In the genomic region with DNA sequence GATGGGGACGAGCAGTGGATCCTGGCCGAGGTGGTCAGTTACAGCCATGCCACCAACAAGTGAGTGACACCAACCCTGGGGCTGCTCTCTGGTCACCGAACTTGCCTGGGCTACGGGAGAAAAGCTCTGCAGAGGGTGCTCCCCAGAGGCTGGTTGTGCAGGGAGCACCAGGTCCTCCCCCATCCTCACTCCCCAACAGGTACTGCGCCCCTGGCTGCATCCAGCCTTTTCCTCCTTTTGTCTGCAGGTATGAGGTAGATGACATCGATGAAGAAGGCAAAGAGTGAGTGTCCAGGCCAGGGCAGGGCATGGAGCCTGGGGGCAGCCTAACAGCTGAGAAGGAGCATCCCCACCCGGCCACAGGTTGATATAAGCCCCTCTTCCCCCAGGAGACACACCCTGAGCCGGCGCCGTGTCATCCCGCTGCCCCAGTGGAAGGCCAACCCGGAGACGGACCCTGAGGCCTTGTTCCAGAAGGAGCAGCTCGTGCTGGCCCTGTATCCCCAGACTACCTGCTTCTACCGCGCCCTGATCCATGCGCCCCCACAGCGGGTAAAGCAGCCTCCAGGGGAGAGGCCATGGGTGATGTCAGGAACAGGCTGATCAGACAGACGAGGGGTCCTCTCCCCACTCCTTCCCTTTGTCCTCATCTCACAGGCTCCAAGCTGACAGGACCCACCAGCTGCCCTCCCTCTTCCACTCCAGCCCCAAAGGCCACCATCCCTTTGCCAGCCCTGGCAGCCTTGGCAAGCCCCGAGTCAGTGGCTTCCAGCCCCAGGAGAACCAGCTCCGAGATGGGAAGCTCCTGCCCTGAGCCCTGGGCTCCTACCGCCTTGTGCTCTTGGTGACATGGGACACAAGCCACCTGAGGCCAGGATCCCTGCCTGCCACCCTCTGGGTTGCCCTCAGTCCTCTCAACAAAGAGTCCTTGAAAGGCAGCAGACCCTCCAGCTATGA, we compare ENCODE assay signal across 1 cellular context.
TF ChIP-seq lines count a peak whose summit lies in the region.

No MANE protein-coding gene starts in this region.

TF ChIP-seq in HepG2, 621 proteins besides CTCF, POLR2A, EP300 and RAD21:
- TF ChIP-seq RBM22 (optimal IDR thresholded peaks at IDR 0.05; ENCODE audit: low read length): peak; percentile 21
- no peak for TF ChIP-seq SETDB1 (CRISPR knock-in tag; IDR thresholded peaks at IDR 0.05; ENCODE audit: borderline replicate concordance)
- TF ChIP-seq, protein P1, sequence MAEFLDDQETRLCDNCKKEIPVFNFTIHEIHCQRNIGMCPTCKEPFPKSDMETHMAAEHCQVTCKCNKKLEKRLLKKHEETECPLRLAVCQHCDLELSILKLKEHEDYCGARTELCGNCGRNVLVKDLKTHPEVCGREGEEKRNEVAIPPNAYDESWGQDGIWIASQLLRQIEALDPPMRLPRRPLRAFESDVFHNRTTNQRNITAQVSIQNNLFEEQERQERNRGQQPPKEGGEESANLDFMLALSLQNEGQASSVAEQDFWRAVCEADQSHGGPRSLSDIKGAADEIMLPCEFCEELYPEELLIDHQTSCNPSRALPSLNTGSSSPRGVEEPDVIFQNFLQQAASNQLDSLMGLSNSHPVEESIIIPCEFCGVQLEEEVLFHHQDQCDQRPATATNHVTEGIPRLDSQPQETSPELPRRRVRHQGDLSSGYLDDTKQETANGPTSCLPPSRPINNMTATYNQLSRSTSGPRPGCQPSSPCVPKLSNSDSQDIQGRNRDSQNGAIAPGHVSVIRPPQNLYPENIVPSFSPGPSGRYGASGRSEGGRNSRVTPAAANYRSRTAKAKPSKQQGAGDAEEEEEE (CRISPR knock-in tag; IDR thresholded peaks at IDR 0.05; ENCODE audit: borderline replicate concordance): no peak
- TF ChIP-seq PAF1 (CRISPR knock-in tag; IDR thresholded peaks at IDR 0.05): no peak
- no peak for TF ChIP-seq TAF1 (CRISPR knock-in tag; IDR thresholded peaks at IDR 0.05)
- no peak for TF ChIP-seq NFRKB (IDR thresholded peaks at IDR 0.05)
- TF ChIP-seq, protein P2, sequence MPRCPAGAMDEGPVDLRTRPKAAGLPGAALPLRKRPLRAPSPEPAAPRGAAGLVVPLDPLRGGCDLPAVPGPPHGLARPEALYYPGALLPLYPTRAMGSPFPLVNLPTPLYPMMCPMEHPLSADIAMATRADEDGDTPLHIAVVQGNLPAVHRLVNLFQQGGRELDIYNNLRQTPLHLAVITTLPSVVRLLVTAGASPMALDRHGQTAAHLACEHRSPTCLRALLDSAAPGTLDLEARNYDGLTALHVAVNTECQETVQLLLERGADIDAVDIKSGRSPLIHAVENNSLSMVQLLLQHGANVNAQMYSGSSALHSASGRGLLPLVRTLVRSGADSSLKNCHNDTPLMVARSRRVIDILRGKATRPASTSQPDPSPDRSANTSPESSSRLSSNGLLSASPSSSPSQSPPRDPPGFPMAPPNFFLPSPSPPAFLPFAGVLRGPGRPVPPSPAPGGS (CRISPR knock-in tag; IDR thresholded peaks at IDR 0.05): no peak
- no peak for TF ChIP-seq POLR2AphosphoS5 (IDR thresholded peaks at IDR 0.05; ENCODE audit: low read depth, low read length)
- TF ChIP-seq PHF21A (CRISPR knock-in tag; IDR thresholded peaks at IDR 0.05): no peak
- TF ChIP-seq ZNF263 (CRISPR knock-in tag; IDR thresholded peaks at IDR 0.05): peak; percentile 86
- TF ChIP-seq, protein P3, sequence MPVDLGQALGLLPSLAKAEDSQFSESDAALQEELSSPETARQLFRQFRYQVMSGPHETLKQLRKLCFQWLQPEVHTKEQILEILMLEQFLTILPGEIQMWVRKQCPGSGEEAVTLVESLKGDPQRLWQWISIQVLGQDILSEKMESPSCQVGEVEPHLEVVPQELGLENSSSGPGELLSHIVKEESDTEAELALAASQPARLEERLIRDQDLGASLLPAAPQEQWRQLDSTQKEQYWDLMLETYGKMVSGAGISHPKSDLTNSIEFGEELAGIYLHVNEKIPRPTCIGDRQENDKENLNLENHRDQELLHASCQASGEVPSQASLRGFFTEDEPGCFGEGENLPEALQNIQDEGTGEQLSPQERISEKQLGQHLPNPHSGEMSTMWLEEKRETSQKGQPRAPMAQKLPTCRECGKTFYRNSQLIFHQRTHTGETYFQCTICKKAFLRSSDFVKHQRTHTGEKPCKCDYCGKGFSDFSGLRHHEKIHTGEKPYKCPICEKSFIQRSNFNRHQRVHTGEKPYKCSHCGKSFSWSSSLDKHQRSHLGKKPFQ (CRISPR knock-in tag; IDR thresholded peaks at IDR 0.05; ENCODE audit: insufficient replicate concordance): no peak
- TF ChIP-seq ZNF34 (CRISPR knock-in tag; IDR thresholded peaks at IDR 0.05; ENCODE audit: borderline replicate concordance): no peak
- TF ChIP-seq AGO2 (optimal IDR thresholded peaks at IDR 0.05; ENCODE audit: low read depth, low read length): peak; percentile 35
- TF ChIP-seq RBFOX2 (IDR thresholded peaks at IDR 0.05; ENCODE audit: low read depth, low read length): peak; percentile 62
- TF ChIP-seq POGZ (CRISPR knock-in tag; IDR thresholded peaks at IDR 0.05): no peak
- no peak for TF ChIP-seq ZNF382 (CRISPR knock-in tag; IDR thresholded peaks at IDR 0.05; ENCODE audit: borderline replicate concordance)
